ENCODE assay signal across 11 cellular contexts in the genomic region with DNA sequence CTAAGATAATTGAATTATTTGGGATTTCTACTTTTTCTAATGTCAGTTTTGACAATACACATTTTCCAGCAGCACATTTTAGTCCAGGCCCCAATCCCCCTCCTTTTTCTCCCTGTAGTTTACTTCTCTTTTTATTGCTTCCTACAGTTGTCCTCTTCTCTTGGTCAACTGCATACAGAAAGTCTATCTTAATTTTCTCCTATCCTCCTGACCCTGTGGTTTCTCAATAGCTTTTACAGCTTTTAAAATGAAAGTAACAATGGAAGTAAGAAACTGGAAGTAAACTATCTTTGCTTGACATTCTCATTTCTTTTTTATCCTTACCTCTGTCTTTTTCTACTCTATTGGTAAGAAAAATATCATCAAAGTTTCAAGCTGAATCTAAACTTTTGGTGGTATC.
"Had no signal": no experiment of that assay in that cellular context is flagged by ENCODE, and none has a peak within 500 bp of the region (broad histone marks: within the 10 kb centered on the region; RNA-seq: fewer than 3 reads in every experiment).

No MANE protein-coding gene starts in this region.

- H3K4me3 ChIP-seq: heart left ventricle, tibial artery, uterus had no signal

- H3K27ac ChIP-seq: tibial artery, uterus, WERI-Rb-1 had no signal

- H3K9me3 Mint-ChIP-seq: activated CD4-positive, alpha-beta memory T cell treated with anti-CD3 and anti-CD28 coated beads, Interleukin-2, amount 10 ng/mL, durations not matched to agents 7 days and 5 days; natural killer cell treated with Interleukin-12 subunit alpha and Interleukin-12 subunit beta and Interleukin-15 and Interleukin-18, amount 100 ng/mL, for 72 hours had no signal

- ATAC-seq: heart left ventricle; natural killer cell treated with Interleukin-12 subunit alpha and Interleukin-12 subunit beta and Interleukin-15 and Interleukin-18, amount 100 ng/mL, for 72 hours; stimulated activated memory B cell treated with anti-CD40 and anti-IgM and Interleukin-4, amounts not matched to agents 10 μg/mL and 1 μg/mL and 100 μg/mL, for 72 hours had no signal

- H3K27ac Mint-ChIP-seq: activated CD4-positive, alpha-beta memory T cell treated with anti-CD3 and anti-CD28 coated beads, Interleukin-2, amount 10 ng/mL, durations not matched to agents 7 days and 5 days; activated T-cell treated with anti-CD3 and anti-CD28 coated beads, Interleukin-2, amount 50 U/mL, for 24 hours; stimulated activated memory B cell treated with anti-CD40 and anti-IgM and Interleukin-4, amounts not matched to agents 10 μg/mL and 1 μg/mL and 100 μg/mL, for 72 hours had no signal

- H3K36me3 Mint-ChIP-seq: natural killer cell treated with Interleukin-12 subunit alpha and Interleukin-12 subunit beta and Interleukin-15 and Interleukin-18, amount 100 ng/mL, for 72 hours; stimulated activated memory B cell treated with anti-CD40 and anti-IgM and Interleukin-4, amounts not matched to agents 10 μg/mL and 1 μg/mL and 100 μg/mL, for 72 hours had no signal

- H3K4me1 ChIP-seq: heart left ventricle, uterus had no signal

- H3K4me3 Mint-ChIP-seq: activated CD4-positive, alpha-beta memory T cell treated with anti-CD3 and anti-CD28 coated beads, Interleukin-2, amount 10 ng/mL, durations not matched to agents 7 days and 5 days; activated T-cell treated with anti-CD3 and anti-CD28 coated beads, Interleukin-2, amount 50 U/mL, for 24 hours; natural killer cell treated with Interleukin-12 subunit alpha and Interleukin-12 subunit beta and Interleukin-15 and Interleukin-18, amount 100 ng/mL, for 72 hours; stimulated activated memory B cell treated with anti-CD40 and anti-IgM and Interleukin-4, amounts not matched to agents 10 μg/mL and 1 μg/mL and 100 μg/mL, for 72 hours had no signal

- H3K4me1 Mint-ChIP-seq: stimulated activated memory B cell treated with anti-CD40 and anti-IgM and Interleukin-4, amounts not matched to agents 10 μg/mL and 1 μg/mL and 100 μg/mL, for 72 hours had no signal

- H3K27me3 ChIP-seq: heart left ventricle, tibial artery, uterus had no signal

- H3K36me3 ChIP-seq: heart left ventricle, tibial artery, uterus, WERI-Rb-1 had no signal

- DNase-seq: activated CD4-positive, alpha-beta memory T cell treated with anti-CD3 and anti-CD28 coated beads, Interleukin-2, amount 10 ng/mL, durations not matched to agents 7 days and 5 days; activated naive CD4-positive, alpha-beta T cell treated with anti-CD3 and anti-CD28 coated beads, Interleukin-2, amount 50 U/mL, for 16 hours; activated T-cell treated with anti-CD3 and anti-CD28 coated beads, Interleukin-2, amount 50 U/mL, for 24 hours; heart left ventricle; nucleus accumbens; stimulated activated CD4-positive, alpha-beta T cell treated with anti-CD3 and anti-CD28 coated beads, Interleukin-2, amount 100 ng/mL, for 48 hours; tibial artery; uterus; WERI-Rb-1 had no signal
